ENCODE assay signal across 20 cellular contexts in genomic region chr18:58898427-58898826, GRCh38. TPM values are rescaled to one million over a fixed set of nuclear protein-coding genes. Genes with fewer than 3 reads are reported as not detected.
DNase-seq lines count a peak whose midpoint lies in the region; ATAC-seq and TF ChIP-seq lines count a peak whose summit lies in the region.
"Had no signal": no experiment of that assay in that cellular context is flagged by ENCODE, and none has a peak within 500 bp of the region (broad histone marks: within the 10 kb centered on the region; RNA-seq: fewer than 3 reads in every experiment).

No MANE protein-coding gene starts in this region.

- DNase-seq in heart right ventricle: no peak
- DNase-seq in cardiac septum (ENCODE audit: low spot score): no peak
- DNase-seq in WERI-Rb-1: no peak
- no peak for DNase-seq in nephron progenitor cell
- no peak for DNase-seq in tibial artery
- no peak for DNase-seq in activated CD4-positive, alpha-beta T cell treated with anti-CD3 and anti-CD28 coated beads for 36 hours
- DNase-seq: activated CD4-positive, alpha-beta T cell treated with anti-CD3 and anti-CD28 coated beads, Interleukin-2, amount 10 ng/mL, durations not matched to agents 7 days and 5 days; activated CD8-positive, alpha-beta memory T cell treated with anti-CD3 and anti-CD28 coated beads, Interleukin-2, amount 50 U/mL, for 48 hours; activated effector memory CD4-positive, alpha-beta T cell treated with anti-CD3 and anti-CD28 coated beads, Interleukin-2, amount 50 U/mL, for 16 hours; DMS53; GOT3; kidney glomerular epithelial cell; NCI-H1930; NCI-H510A treated with DMSO at 0.1 percent for 48 hours; ovary; stimulated activated CD4-positive, alpha-beta T cell treated with anti-CD3 and anti-CD28 coated beads, Interleukin-2, amount 100 ng/mL, for 48 hours had no signal

- peak overlapping the region; percentile 79 for H3K27ac Mint-ChIP-seq in nephron progenitor cell
- H3K27ac Mint-ChIP-seq in activated CD4-positive, alpha-beta T cell treated with anti-CD3 and anti-CD28 coated beads for 36 hours: no peak overlapping the region
- H3K27ac Mint-ChIP-seq: activated CD4-positive, alpha-beta T cell treated with anti-CD3 and anti-CD28 coated beads, Interleukin-2, amount 10 ng/mL, durations not matched to agents 7 days and 5 days had no signal

- TF ChIP-seq CTCF in heart right ventricle (IDR thresholded peaks at IDR 0.05): no peak
- TF ChIP-seq CTCF in WERI-Rb-1 (IDR thresholded peaks at IDR 0.05; ENCODE audit: low read depth, low read length): no peak
- TF ChIP-seq CTCF in nephron progenitor cell (IDR thresholded peaks at IDR 0.05): no peak
- no peak for TF ChIP-seq CTCF in tibial artery (IDR thresholded peaks at IDR 0.05)

- no peaks in the 10 kb centered on the region for H3K27me3 Mint-ChIP-seq in nephron progenitor cell (ENCODE audit: low read depth, poor library complexity)
- peaks cover 2% of the 10 kb centered on the region for H3K27me3 Mint-ChIP-seq in activated CD4-positive, alpha-beta T cell treated with anti-CD3 and anti-CD28 coated beads for 36 hours

- peaks cover 3 to 82% (median 48%) of the 10 kb centered on the region in 9 donors for H3K4me1 ChIP-seq in heart right ventricle
- peaks cover 0 to 46% (median 20%) of the 10 kb centered on the region in 4 donors for H3K4me1 ChIP-seq in tibial artery
- H3K4me1 ChIP-seq: breast epithelium had no signal

- H3K9me3 ChIP-seq in heart right ventricle (no peaks in the 10 kb centered on the region), WERI-Rb-1 (ENCODE audit: severe bottlenecking) (no peaks in the 10 kb centered on the region), tibial artery (no peaks in the 10 kb centered on the region)
- H3K9me3 ChIP-seq: breast epithelium, ovary had no signal

- peaks cover 65% of the 10 kb centered on the region for H3K36me3 Mint-ChIP-seq in nephron progenitor cell (ENCODE audit: low read depth)
- H3K36me3 Mint-ChIP-seq in activated CD4-positive, alpha-beta T cell treated with anti-CD3 and anti-CD28 coated beads for 36 hours (ENCODE audit: low read depth): no peaks in the 10 kb centered on the region

- no peak overlapping the region for H3K4me3 Mint-ChIP-seq in nephron progenitor cell
- H3K4me3 Mint-ChIP-seq in activated CD4-positive, alpha-beta T cell treated with anti-CD3 and anti-CD28 coated beads for 36 hours: no peak overlapping the region
- H3K4me3 Mint-ChIP-seq: activated CD4-positive, alpha-beta T cell treated with anti-CD3 and anti-CD28 coated beads, Interleukin-2, amount 10 ng/mL, durations not matched to agents 7 days and 5 days had no signal

- H3K4me1 Mint-ChIP-seq in nephron progenitor cell: peaks cover 63% of the 10 kb centered on the region
- peaks cover 20% of the 10 kb centered on the region for H3K4me1 Mint-ChIP-seq in activated CD4-positive, alpha-beta T cell treated with anti-CD3 and anti-CD28 coated beads for 36 hours

- no peaks in the 10 kb centered on the region for H3K9me3 Mint-ChIP-seq in nephron progenitor cell
- H3K9me3 Mint-ChIP-seq in activated CD4-positive, alpha-beta T cell treated with anti-CD3 and anti-CD28 coated beads for 36 hours (ENCODE audit: low read depth): no peaks in the 10 kb centered on the region
- H3K9me3 Mint-ChIP-seq: activated CD4-positive, alpha-beta T cell treated with anti-CD3 and anti-CD28 coated beads, Interleukin-2, amount 10 ng/mL, durations not matched to agents 7 days and 5 days had no signal

- H3K4me3 ChIP-seq in heart right ventricle: no peak overlapping the region
- no peak overlapping the region for H3K4me3 ChIP-seq in WERI-Rb-1 (ENCODE audit: low read depth, low read length)
- H3K4me3 ChIP-seq in tibial artery: no peak overlapping the region
- H3K4me3 ChIP-seq: breast epithelium, GM12878, ovary had no signal

- H3K36me3 ChIP-seq in heart right ventricle (peaks cover 0 to 48% (median 0%) of the 10 kb centered on the region in 9 donors), WERI-Rb-1 (peaks cover 56% of the 10 kb centered on the region), tibial artery (peaks cover 0 to 15% (median 6%) of the 10 kb centered on the region in 3 donors)
- H3K36me3 ChIP-seq: breast epithelium, ovary had no signal

- H3K27me3 ChIP-seq in heart right ventricle (no peaks in the 10 kb centered on the region), WERI-Rb-1 (ENCODE audit: insufficient read depth, low read depth, severe bottlenecking) (no peaks in the 10 kb centered on the region), tibial artery (no peaks in the 10 kb centered on the region)
- H3K27me3 ChIP-seq: breast epithelium, ovary had no signal

- H3K27ac ChIP-seq in heart right ventricle (peak overlapping the region in 6 of 10 donors; percentile 2 to 79 (median 42)), WERI-Rb-1 (0 out of 2 replicates have a peak overlapping the region, but pooled peaks have one; percentile 4), tibial artery (peak overlapping the region; percentile 25 to 37)
- H3K27ac ChIP-seq: ovary had no signal

- intact Hi-C loops in heart right ventricle (cut with DNase I) (no loop called here), cardiac septum (cut with DNase I) (loop anchor here (5.0 kb wide), 1 partner anchor 116 kb away; no protein-coding TSS in a partner anchor), tibial artery (cut with DNase I; ENCODE audit: low total_unique reads) (no loop called here)
- intact Hi-C loops in activated CD4-positive, alpha-beta T cell treated with anti-CD3 and anti-CD28 coated beads for 36 hours (cut with DNase I, micrococcal nuclease): no loop called here

- POLR2A ChIA-PET in activated CD4-positive, alpha-beta T cell treated with anti-CD3 and anti-CD28 coated beads for 36 hours (lab: Charles Lee): no interaction called here

- 95 to 96% methylated on average over 7 of the region's 7 CpGs for WGBS in heart right ventricle, 2 donors

- CTCF ChIA-PET in activated CD4-positive, alpha-beta T cell treated with anti-CD3 and anti-CD28 coated beads for 36 hours (lab: Charles Lee): no interaction called here

- peak in 1 of 8 donors; percentile 43 for ATAC-seq in heart right ventricle
- no peak for ATAC-seq in GM19455 (IDR thresholded peaks at IDR 0.05; ENCODE audit: unreplicated experiment)
- no peak for ATAC-seq in esophagus mucosa
- ATAC-seq in activated CD4-positive, alpha-beta T cell treated with anti-CD3 and anti-CD28 coated beads for 36 hours: no peak
- ATAC-seq: GM12878 had no signal

RNA-seq across cellular contexts. Expression of gene ZNF532, which starts 33.8 kb away (rescaled TPM):
- 10 to 100 TPM; 53.4 to 71.4 (median 66.8) TPM for total RNA-seq in heart right ventricle
- 10 to 100 TPM; 13.8 to 26.0 TPM for polyA plus RNA-seq in heart right ventricle
- total RNA-seq in cardiac septum: 71.8 TPM
- total RNA-seq in esophagus mucosa: 28.3 TPM
- 10 to 100 TPM in 1 of 2 experiments, 1 to 10 TPM in 1; 7.7 to 11.3 TPM for total RNA-seq in activated CD4-positive, alpha-beta T cell treated with anti-CD3 and anti-CD28 coated beads for 36 hours
